Comparison of ENCODE assay signal across 8 cellular contexts in genomic region chr17:3911271-3912053, GRCh38. TPM values are rescaled to one million over a fixed set of nuclear protein-coding genes. Genes with fewer than 3 reads are reported as not detected.
A peak's percentile ranks its signal among the peaks of the same experiment; 100 is the strongest.
DNase-seq lines count a peak whose midpoint lies in the region; ATAC-seq lines count a peak whose summit lies in the region.
"Had no signal": no experiment of that assay in that cellular context is flagged by ENCODE, and none has a peak within 500 bp of the region (broad histone marks: within the 10 kb centered on the region; RNA-seq: fewer than 3 reads in every experiment).

No MANE protein-coding gene starts in this region.

- ATAC-seq in HG03045 (IDR thresholded peaks at IDR 0.05; ENCODE audit: unreplicated experiment): peak; percentile 59

- no peaks in the 10 kb centered on the region for H3K36me3 ChIP-seq in MG63

- H3K9me3 ChIP-seq in MG63: no peaks in the 10 kb centered on the region

- H3K4me1 Mint-ChIP-seq in activated naive CD8-positive, alpha-beta T cell treated with anti-CD3 and anti-CD28 coated beads for 36 hours: peaks cover 38% of the 10 kb centered on the region

- no peaks in the 10 kb centered on the region for H3K27me3 ChIP-seq in MG63

- peak; percentile 66 for DNase-seq in GM19240 (ENCODE audit: insufficient read length, low spot score)
- DNase-seq in SHP77 treated with DMSO at 0.1 percent for 48 hours (lab: John Stamatoyannopoulos, UW): peak; percentile 62
- peak; percentile 82 for DNase-seq in activated naive CD8-positive, alpha-beta T cell treated with anti-CD3 and anti-CD28 coated beads for 36 hours
- peak; percentile 67 for DNase-seq in stimulated activated CD4-positive, alpha-beta T cell treated with anti-CD3 and anti-CD28 coated beads, Interleukin-4, amount 100 ng/mL, for 1 hour
- no peak for DNase-seq in MG63
- no peak for DNase-seq in GDM1 (lab: John Stamatoyannopoulos, UW)

- peak overlapping the region; percentile 43 for H3K4me3 Mint-ChIP-seq in activated naive CD8-positive, alpha-beta T cell treated with anti-CD3 and anti-CD28 coated beads for 36 hours

- H3K9me3 Mint-ChIP-seq in activated naive CD8-positive, alpha-beta T cell treated with anti-CD3 and anti-CD28 coated beads for 36 hours: no peaks in the 10 kb centered on the region

- peaks cover 1% of the 10 kb centered on the region for H3K36me3 Mint-ChIP-seq in activated naive CD8-positive, alpha-beta T cell treated with anti-CD3 and anti-CD28 coated beads for 36 hours

- no peak overlapping the region for H3K4me3 ChIP-seq in MG63

- peak overlapping the region; percentile 78 for H3K27ac Mint-ChIP-seq in activated naive CD8-positive, alpha-beta T cell treated with anti-CD3 and anti-CD28 coated beads for 36 hours

- no peaks in the 10 kb centered on the region for H3K27me3 Mint-ChIP-seq in activated naive CD8-positive, alpha-beta T cell treated with anti-CD3 and anti-CD28 coated beads for 36 hours

RNA-seq across cellular contexts. Expression of gene P2RX1, which starts 4.8 kb away (rescaled TPM):
- total RNA-seq in activated naive CD8-positive, alpha-beta T cell treated with anti-CD3 and anti-CD28 coated beads for 36 hours: under 1 TPM; 0.45 to 0.54 TPM
- not detected in 2 replicates for total RNA-seq in MG63 (2014; rRNA removed; shearing (Covaris generic); ENCODE audit: low replicate concordance)
- total RNA-seq: kidney epithelial cell had no signal

RNA-seq across cellular contexts. Expression of gene CAMKK1, which starts 18.6 kb away (rescaled TPM):
- total RNA-seq in activated naive CD8-positive, alpha-beta T cell treated with anti-CD3 and anti-CD28 coated beads for 36 hours: 1 to 10 TPM; 4.8 to 5.0 TPM
- 3.1 and 3.9 TPM in 2 replicates for total RNA-seq in MG63 (2014; rRNA removed; shearing (Covaris generic); ENCODE audit: low replicate concordance)

RNA-seq across cellular contexts. Expression of gene ATP2A3, which starts 52.8 kb away (rescaled TPM):
- total RNA-seq in activated naive CD8-positive, alpha-beta T cell treated with anti-CD3 and anti-CD28 coated beads for 36 hours: 10 to 100 TPM; 85.7 to 89.9 TPM
- 0.32 and 1.2 TPM in 2 replicates for total RNA-seq in MG63 (2014; rRNA removed; shearing (Covaris generic); ENCODE audit: low replicate concordance)

Comparison
In these comparisons a context has a peak if more than half of its experiments do, and no peak if none do; other contexts are left out.
1. DNase-seq: peak in GM19240 (single experiment), SHP77 treated with DMSO at 0.1 percent for 48 hours (single experiment), activated naive CD8-positive, alpha-beta T cell treated with anti-CD3 and anti-CD28 coated beads for 36 hours (single experiment) and stimulated activated CD4-positive, alpha-beta T cell treated with anti-CD3 and anti-CD28 coated beads, Interleukin-4, amount 100 ng/mL, for 1 hour (single experiment); none in MG63 (single experiment) and GDM1 (single experiment).
2. RNA of gene ATP2A3, which starts 52.8 kb away (total RNA-seq): 85.7 to 89.9 TPM in activated naive CD8-positive, alpha-beta T cell treated with anti-CD3 and anti-CD28 coated beads for 36 hours; 0.32 to 1.2 TPM in MG63; every median in the first group is over 10 times any median in the second.